Comparison of ENCODE assay signal across 8 cellular contexts in genomic region chr22:45263790-45264269, GRCh38. TPM values are rescaled to one million over a fixed set of nuclear protein-coding genes. Genes with fewer than 3 reads are reported as not detected.
DNase-seq lines count a peak whose midpoint lies in the region; ATAC-seq and TF ChIP-seq lines count a peak whose summit lies in the region.

No MANE protein-coding gene starts in this region.

- intact Hi-C loops in right cardiac atrium (cut with DNase I): loop anchor here in 2 of 4 donors (10.0 kb wide), 2 partner anchors 159 to 291 kb away; no protein-coding TSS in a partner anchor

- H3K27ac Mint-ChIP-seq in mesothelial cell of epicardium: no peak overlapping the region

- no peaks in the 10 kb centered on the region for H3K27me3 Mint-ChIP-seq in mesothelial cell of epicardium (ENCODE audit: low read depth)

- H3K4me1 Mint-ChIP-seq in mesothelial cell of epicardium: peaks cover 6% of the 10 kb centered on the region

- H3K9me3 ChIP-seq in right cardiac atrium (ENCODE audit: control insufficient read depth, low read length): no peaks in the 10 kb centered on the region

- H3K36me3 Mint-ChIP-seq in mesothelial cell of epicardium: no peaks in the 10 kb centered on the region

- peak; percentile 91 for DNase-seq in ELF-1 (ENCODE audit: low read depth, low spot score)
- DNase-seq in KBM-7: peak; percentile 53
- DNase-seq in amniotic stem cell (lab: John Stamatoyannopoulos, UW): peak; percentile 59
- DNase-seq in right cardiac atrium: peak; percentile 83 to 92 (median 88)
- DNase-seq in renal cortical epithelial cell (ENCODE audit: low read depth): peak; percentile 56
- DNase-seq in mesothelial cell of epicardium (ENCODE audit: low spot score in 2 of 2, unreplicated experiment in 2 of 2): no peak
- no peak for DNase-seq in NCI-H187 treated with DMSO at 0.1 percent for 48 hours (lab: John Stamatoyannopoulos, UW)

- H3K4me3 Mint-ChIP-seq in mesothelial cell of epicardium: no peak overlapping the region

- WGBS in right cardiac atrium: 12% methylated on average over 11 of the region's 11 CpGs

- peak; percentile 47 for ATAC-seq in GM21723 (IDR thresholded peaks at IDR 0.05; ENCODE audit: unreplicated experiment)
- ATAC-seq in right cardiac atrium: peak; percentile 92

- H3K27me3 ChIP-seq in right cardiac atrium (ENCODE audit: control insufficient read depth, insufficient read depth): no peaks in the 10 kb centered on the region

- in situ Hi-C loops in KBM-7 (cut with MboI; ENCODE audit: low pct_unique_long_range_greater_than_20kb, low sequenced_read_pairs): no loop called here

- H3K9me3 Mint-ChIP-seq in mesothelial cell of epicardium: no peaks in the 10 kb centered on the region

- no peaks in the 10 kb centered on the region for H3K4me1 ChIP-seq in right cardiac atrium (ENCODE audit: control insufficient read depth, insufficient read depth, low read length)

- no peak for TF ChIP-seq CTCF in mesothelial cell of epicardium (IDR thresholded peaks at IDR 0.05; ENCODE audit: unreplicated experiment)

- H3K4me3 ChIP-seq in right cardiac atrium (ENCODE audit: low read length): no peak overlapping the region

- no peak overlapping the region for H3K27ac ChIP-seq in right cardiac atrium (ENCODE audit: low read length)

RNA-seq across cellular contexts. Expression of gene UPK3A, which starts 20.9 kb away (rescaled TPM):
- total RNA-seq in right cardiac atrium (not detected), renal cortical epithelial cell (not detected in 2 replicates), mesothelial cell of epicardium (0.59 to 0.87 TPM (median 0.84 TPM) in 3 replicates)
- polyA plus RNA-seq in right cardiac atrium: not detected

RNA-seq across cellular contexts. Expression of gene KIAA0930, which starts 23.1 kb away (rescaled TPM):
- total RNA-seq in right cardiac atrium: 10 to 100 TPM; 23.3 to 34.1 (median 25.6) TPM
- 14.8 TPM for polyA plus RNA-seq in right cardiac atrium
- total RNA-seq in renal cortical epithelial cell: 40.5 and 55.4 TPM in 2 replicates
- 31.1 to 32.1 TPM (median 31.4 TPM) in 3 replicates for total RNA-seq in mesothelial cell of epicardium

RNA-seq across cellular contexts. Expression of gene FAM118A, which starts 45.9 kb away (rescaled TPM):
- total RNA-seq in right cardiac atrium (10 to 100 TPM; 26.5 to 31.8 (median 28.4) TPM), renal cortical epithelial cell (4.0 and 12.7 TPM in 2 replicates), mesothelial cell of epicardium (227 to 235 TPM (median 229 TPM) in 3 replicates)
- polyA plus RNA-seq in right cardiac atrium: 21.1 TPM

Comparison
In these comparisons a context has a peak if more than half of its experiments do, and no peak if none do; other contexts are left out.
1. DNase-seq: peak in ELF-1 (single experiment), KBM-7 (single experiment), amniotic stem cell (single experiment), right cardiac atrium (3 of 3) and renal cortical epithelial cell (single experiment); none in mesothelial cell of epicardium (0 of 2) and NCI-H187 treated with DMSO at 0.1 percent for 48 hours (single experiment).